24 cellular contexts compared by ENCODE assay signal in genomic region chr12:112117685-112118084, GRCh38. TPM values are rescaled to one million over a fixed set of nuclear protein-coding genes. Genes with fewer than 3 reads are reported as not detected.
A peak's percentile ranks its signal among the peaks of the same experiment; 100 is the strongest.
DNase-seq lines count a peak whose midpoint lies in the region; ATAC-seq and TF ChIP-seq lines count a peak whose summit lies in the region.
"Had no signal": no experiment of that assay in that cellular context is flagged by ENCODE, and none has a peak within 500 bp of the region (broad histone marks: within the 10 kb centered on the region; RNA-seq: fewer than 3 reads in every experiment).

No MANE protein-coding gene starts in this region.

- H3K4me2 ChIP-seq in mammary epithelial cell (ENCODE audit: insufficient read depth, low read depth, low read length) = no peak overlapping the region
- H3K4me2 ChIP-seq in PC-3 (ENCODE audit: low read length) = peak overlapping the region; percentile 62

- no peak overlapping the region for H3K4me3 ChIP-seq in breast epithelium
- H3K4me3 ChIP-seq in mammary epithelial cell (replicated peaks in 1 of 3; ENCODE audit: insufficient read depth in 1 of 3, low read depth in 2 of 3, low read length in 3 of 3) = no peak overlapping the region
- H3K4me3 ChIP-seq in PC-3 (ENCODE audit: low read length) = no peak overlapping the region
- no peak overlapping the region for H3K4me3 ChIP-seq in upper lobe of right lung
- H3K4me3 ChIP-seq: heart left ventricle, pancreas had no signal

- H3F3A ChIP-seq in PC-3 (ENCODE audit: low read length, unreplicated experiment) = peaks cover 10% of the 10 kb centered on the region

- no peaks in the 10 kb centered on the region for H3K27me3 ChIP-seq in breast epithelium
- H3K27me3 ChIP-seq in mammary epithelial cell (ENCODE audit: insufficient read depth, low read length) = no peaks in the 10 kb centered on the region
- no peaks in the 10 kb centered on the region for H3K27me3 ChIP-seq in PC-3 (ENCODE audit: low read length)
- H3K27me3 ChIP-seq in foreskin keratinocyte = no peaks in the 10 kb centered on the region
- H3K27me3 ChIP-seq in upper lobe of right lung = no peaks in the 10 kb centered on the region
- H3K27me3 ChIP-seq: BE2C, heart left ventricle, pancreas, tibial artery had no signal

- H3K27ac ChIP-seq in breast epithelium = peak overlapping the region; percentile 8 to 70
- H3K27ac ChIP-seq in mammary epithelial cell (ENCODE audit: insufficient read depth, low read depth, low read length) = no peak overlapping the region
- peak overlapping the region; percentile 77 for H3K27ac ChIP-seq in PC-3 (ENCODE audit: low read length)
- peak overlapping the region; percentile 35 for H3K27ac ChIP-seq in foreskin keratinocyte
- peak overlapping the region; percentile 69 for H3K27ac ChIP-seq in upper lobe of right lung

- dilution Hi-C loops in mammary epithelial cell (cut with HindIII; ENCODE audit: low sequenced_read_pairs) = no loop called here

- BruUV-seq in mammary epithelial cell (replicated peaks; lab: Mats Ljungman, UMichigan) (no TSS peak), PC-3 (replicated peaks; lab: Mats Ljungman, UMichigan) (no TSS peak)

- TF ChIP-seq CTCF in breast epithelium (IDR thresholded peaks at IDR 0.05) (no peak), mammary epithelial cell (conservative IDR thresholded peaks at IDR 0.05 in 1 of 2, IDR thresholded peaks at IDR 0.05 in 1 of 2; ENCODE audit: extremely low read depth in 1 of 2, insufficient read depth in 1 of 2, low read depth in 1 of 2, low read length in 2 of 2) (no peak), PC-3 (conservative IDR thresholded peaks at IDR 0.05; ENCODE audit: low read depth, low read length) (no peak), foreskin keratinocyte (conservative IDR thresholded peaks at IDR 0.05) (no peak), upper lobe of right lung (IDR thresholded peaks at IDR 0.05) (no peak)

- peak in 1 of 2 donors; percentile 21 for DNase-seq in breast epithelium (ENCODE audit: low spot score in 2 of 2)
- DNase-seq in mammary epithelial cell = no peak
- DNase-seq in PC-3 = peak; percentile 96
- DNase-seq in foreskin keratinocyte = no peak
- DNase-seq in upper lobe of right lung = no peak
- DNase-seq in NCI-H526 (lab: John Stamatoyannopoulos, UW) = no peak
- no peak for DNase-seq in NCI-H510A (lab: John Stamatoyannopoulos, UW)
- DNase-seq: activated CD4-positive, alpha-beta memory T cell treated with anti-CD3 and anti-CD28 coated beads for 36 hours; activated naive CD8-positive, alpha-beta T cell treated with anti-CD3 and anti-CD28 coated beads for 36 hours; BE2C; cerebellar nuclear complex; DMS79; heart left ventricle; NCI-H2029; NCI-H774; pancreas; right cardiac atrium; Right ventricle myocardium superior; stimulated activated naive CD4-positive, alpha-beta T cell treated with Interleukin-2 at 50 U/mL for 16 hours; SW 1271; T1000; tibial artery had no signal

- ATAC-seq in PC-3 = peak; percentile 68
- ATAC-seq in foreskin keratinocyte = no peak
- no peak for ATAC-seq in upper lobe of right lung
- no peak for ATAC-seq in HG02970 (IDR thresholded peaks at IDR 0.05; ENCODE audit: low FRiP score, unreplicated experiment)
- ATAC-seq: natural killer cell treated with Interleukin-12 subunit alpha and Interleukin-12 subunit beta and Interleukin-15 and Interleukin-18, amount 100 ng/mL, for 72 hours had no signal

- H3K9ac ChIP-seq in mammary epithelial cell (ENCODE audit: insufficient read depth, low read length) = no peak overlapping the region
- peak overlapping the region; percentile 34 for H3K9ac ChIP-seq in PC-3 (ENCODE audit: low read length)

- H3K79me2 ChIP-seq in mammary epithelial cell (ENCODE audit: insufficient read depth, low read length) = no peaks in the 10 kb centered on the region
- no peaks in the 10 kb centered on the region for H3K79me2 ChIP-seq in PC-3 (ENCODE audit: low read length)

- H4K20me1 ChIP-seq in mammary epithelial cell (ENCODE audit: insufficient read depth, low read length) (no peaks in the 10 kb centered on the region), PC-3 (ENCODE audit: low read length) (no peaks in the 10 kb centered on the region)

- TF ChIP-seq POLR2A in breast epithelium (IDR thresholded peaks at IDR 0.05) = no peak

- POLR2A ChIA-PET in PC-3 (lab: Charles Lee; ENCODE audit: unreplicated experiment) = interaction anchor here (0.6 kb wide), 1 partner anchor 31 kb away, joined by 9 read pairs; no protein-coding TSS in a partner anchor

- CTCF ChIA-PET in mammary epithelial cell (lab: Charles Lee; ENCODE audit: low non-redundant PET) = no interaction called here
- CTCF ChIA-PET in PC-3 (lab: Charles Lee) = interaction anchor here (0.6 kb wide), 1 partner anchor 13 kb away, joined by 3 read pairs; no protein-coding TSS in a partner anchor

- intact Hi-C loops in breast epithelium (cut with DNase I; ENCODE audit: low total_unique reads) = no loop called here
- intact Hi-C loops in mammary epithelial cell (cut with micrococcal nuclease) = loop anchor here (10.0 kb wide), 1 partner anchor 77 kb away; no protein-coding TSS in a partner anchor
- intact Hi-C loops in PC-3 (cut with micrococcal nuclease) = no loop called here
- intact Hi-C loops in upper lobe of right lung (cut with DNase I) = no loop called here

- no peaks in the 10 kb centered on the region for H3K9me2 ChIP-seq in PC-3 (replicated peaks; ENCODE audit: low read length)

- in situ Hi-C loops in mammary epithelial cell (cut with MboI; ENCODE audit: low sequenced_read_pairs in 2 of 2) = no loop called here

- peaks cover 0 to 8% of the 10 kb centered on the region in 2 donors for H3K4me1 ChIP-seq in breast epithelium
- H3K4me1 ChIP-seq in mammary epithelial cell (ENCODE audit: insufficient read depth, low read length) = peaks cover 27% of the 10 kb centered on the region
- H3K4me1 ChIP-seq in PC-3 (ENCODE audit: insufficient read depth, low read length) = peaks cover 39% of the 10 kb centered on the region
- H3K4me1 ChIP-seq in foreskin keratinocyte = peaks cover 32% of the 10 kb centered on the region
- H3K4me1 ChIP-seq in upper lobe of right lung = peaks cover 23% of the 10 kb centered on the region

- H2AFZ ChIP-seq in mammary epithelial cell (ENCODE audit: low read depth, low read length) (no peak overlapping the region), PC-3 (ENCODE audit: low read length) (no peak overlapping the region)

- H3K9me3 ChIP-seq in breast epithelium = no peaks in the 10 kb centered on the region
- H3K9me3 ChIP-seq in mammary epithelial cell (replicated peaks; ENCODE audit: insufficient read depth, low read length) = no peaks in the 10 kb centered on the region
- no peaks in the 10 kb centered on the region for H3K9me3 ChIP-seq in PC-3 (ENCODE audit: low read length)
- H3K9me3 ChIP-seq in upper lobe of right lung = no peaks in the 10 kb centered on the region
- H3K9me3 ChIP-seq: BE2C, heart left ventricle, pancreas, tibial artery had no signal

- WGBS in mammary epithelial cell (ENCODE audit: low coverage, missing lambda C conversion rate) = 72% methylated on average over 8 of the region's 8 CpGs

- H3K36me3 ChIP-seq in breast epithelium (no peaks in the 10 kb centered on the region), mammary epithelial cell (ENCODE audit: insufficient read depth, low read length) (no peaks in the 10 kb centered on the region), PC-3 (ENCODE audit: low read depth, low read length) (no peaks in the 10 kb centered on the region), upper lobe of right lung (no peaks in the 10 kb centered on the region)
- H3K36me3 ChIP-seq: BE2C, heart left ventricle, pancreas, tibial artery had no signal

RNA-seq across cellular contexts. Expression of gene TRAFD1, which starts 7.7 kb away (rescaled TPM):
- 10 to 100 TPM; 25.9 to 64.2 (median 54.4) TPM for total RNA-seq in breast epithelium
- total RNA-seq in mammary epithelial cell = 10 to 100 TPM; 20.0 to 32.3 TPM
- polyA plus RNA-seq in mammary epithelial cell = 16.2 TPM
- 16.5 TPM for polyA minus RNA-seq in mammary epithelial cell
- 33.9 and 34.1 TPM in 2 replicates for total RNA-seq in PC-3 (2014; rRNA removed)
- total RNA-seq in foreskin keratinocyte = 19.0 TPM in 2 replicates
- polyA plus RNA-seq in foreskin keratinocyte = 14.0 and 16.0 TPM in 2 replicates
- total RNA-seq in upper lobe of right lung = 35.3 TPM

RNA-seq across cellular contexts. Expression of gene NAA25, which starts 9.1 kb away (rescaled TPM):
- 10 to 100 TPM; 16.8 to 48.3 (median 37.0) TPM for total RNA-seq in breast epithelium
- total RNA-seq in mammary epithelial cell = 10 to 100 TPM; 23.7 to 37.0 TPM
- 13.0 TPM for polyA plus RNA-seq in mammary epithelial cell
- 25.7 TPM for polyA minus RNA-seq in mammary epithelial cell
- total RNA-seq in PC-3 (2014; rRNA removed) = 33.3 and 36.6 TPM in 2 replicates
- total RNA-seq in foreskin keratinocyte = 26.7 and 27.9 TPM in 2 replicates
- 4.1 and 4.9 TPM in 2 replicates for polyA plus RNA-seq in foreskin keratinocyte
- 18.8 TPM for total RNA-seq in upper lobe of right lung
